Comparison of ENCODE assay signal across 8 cellular contexts in the genomic region with DNA sequence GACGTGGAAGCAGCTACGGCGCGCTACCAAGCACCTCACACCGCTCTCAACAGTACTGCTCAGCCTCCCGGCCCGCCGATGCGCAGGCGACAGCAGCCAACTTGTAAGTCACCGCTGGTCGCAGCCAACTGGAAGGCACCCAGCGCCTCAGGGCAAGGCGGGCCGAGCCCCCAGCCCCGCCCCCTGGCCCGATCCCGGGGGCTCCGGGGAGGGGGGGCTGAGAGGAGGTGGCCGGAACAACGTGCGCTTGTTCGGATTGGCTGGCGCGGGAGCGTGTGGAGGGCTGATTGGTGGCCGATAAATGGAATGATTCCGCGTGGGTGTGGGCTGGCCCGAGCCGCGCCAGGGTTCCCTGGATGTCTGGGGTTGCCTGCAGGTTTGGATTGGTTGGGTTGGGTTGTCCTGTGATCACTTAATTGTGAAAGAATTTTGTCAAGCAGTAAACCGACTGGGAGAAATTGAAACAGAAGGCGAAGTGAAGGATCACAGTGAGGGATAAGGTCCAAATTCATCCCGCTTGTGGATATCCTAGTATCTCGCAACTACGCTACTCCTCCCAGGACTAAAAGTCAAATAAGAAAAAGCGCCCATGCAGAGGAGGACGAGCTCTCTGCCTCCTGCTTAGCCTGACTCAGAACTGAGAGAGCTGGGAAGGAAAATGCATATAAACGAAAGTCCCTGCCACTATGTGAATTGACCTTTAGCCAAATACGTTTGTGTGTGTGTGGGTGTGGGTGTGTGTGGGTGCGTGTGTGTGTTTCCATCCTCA. TPM values are rescaled to one million over a fixed set of nuclear protein-coding genes. Genes with fewer than 3 reads are reported as not detected.
A peak's percentile ranks its signal among the peaks of the same experiment; 100 is the strongest.
DNase-seq lines count a peak whose midpoint lies in the region; ATAC-seq and TF ChIP-seq lines count a peak whose summit lies in the region.

A gene with protein sequence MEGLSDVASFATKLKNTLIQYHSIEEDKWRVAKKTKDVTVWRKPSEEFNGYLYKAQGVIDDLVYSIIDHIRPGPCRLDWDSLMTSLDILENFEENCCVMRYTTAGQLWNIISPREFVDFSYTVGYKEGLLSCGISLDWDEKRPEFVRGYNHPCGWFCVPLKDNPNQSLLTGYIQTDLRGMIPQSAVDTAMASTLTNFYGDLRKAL (minus strand): TSS at position 130 of the 769 bp plus-strand sequence. CDS start 5,102 bp downstream, outside the sequence.

- 0% methylated on average over 10 to 20 of the region's 42 CpGs for WGBS in esophagus squamous epithelium, 2 donors

- intact Hi-C loops in esophagus squamous epithelium (cut with DNase I): no loop called here

- no peaks in the 10 kb centered on the region for H3K9me3 ChIP-seq in KOPT-K1 (ENCODE audit: insufficient read depth, low read length, poor library complexity, severe bottlenecking)
- H3K9me3 ChIP-seq in esophagus squamous epithelium: no peaks in the 10 kb centered on the region

- peak; percentile 89 for ATAC-seq in GM21786 (IDR thresholded peaks at IDR 0.05; ENCODE audit: unreplicated experiment)

- TF ChIP-seq POLR2A in esophagus squamous epithelium (IDR thresholded peaks at IDR 0.05): peak in 3 of 4 donors; percentile 24 to 89 (median 72)

- no peaks in the 10 kb centered on the region for H3K27me3 ChIP-seq in esophagus squamous epithelium

- peak within 1 kb of the TSS; percentile 98 for H3K27ac ChIP-seq in KOPT-K1 (ENCODE audit: low read depth, low read length, poor library complexity, severe bottlenecking)
- H3K27ac ChIP-seq in esophagus squamous epithelium: peak within 1 kb of the TSS; percentile 88 to 94 (median 92)

- DNase-seq in DMS53 treated with DMSO at 0.1 percent for 48 hours (lab: John Stamatoyannopoulos, UW; ENCODE audit: unreplicated experiment) (peak; percentile 89), RKO (ENCODE audit: low spot score) (peak; percentile 93), activated T-helper 1 cell treated with Interleukin-2 at 50 U/mL for 16 hours (ENCODE audit: low read depth) (peak; percentile 92), esophagus squamous epithelium (lab: John Stamatoyannopoulos, UW) (peak; percentile 47), myocyte (ENCODE audit: low read depth) (peak; percentile 98)
- peak; percentile 90 to 91 for DNase-seq in stimulated activated CD8-positive, alpha-beta memory T cell treated with anti-CD3 and anti-CD28 coated beads, Interleukin-7, amount 100 ng/mL, for 48 hours (ENCODE audit: extremely low read depth in 1 of 2, low read depth in 1 of 2)

- H3K4me3 ChIP-seq in esophagus squamous epithelium: peak within 1 kb of the TSS; percentile 74 to 96 (median 90)

- 0 out of 2 replicates have a peak, but pooled peaks cover 7% of the 10 kb centered on the region for H3K36me3 ChIP-seq in KOPT-K1 (ENCODE audit: insufficient read depth, low read length)
- no peaks in the 10 kb centered on the region for H3K36me3 ChIP-seq in esophagus squamous epithelium

- H3K4me1 ChIP-seq in esophagus squamous epithelium: peaks cover 0 to 38% (median 11%) of the 10 kb centered on the region in 3 donors

- peak in 1 of 6 experiments; percentile 2 for TF ChIP-seq CTCF in esophagus squamous epithelium (IDR thresholded peaks at IDR 0.05)

RNA-seq across cellular contexts. Expression of the gene that starts here (rescaled TPM):
- 10 to 100 TPM in 3 of 4 donors, 1 to 10 TPM in 1; 8.6 to 35.6 (median 18.9) TPM for total RNA-seq in esophagus squamous epithelium
- 58.5 and 124 TPM in 2 replicates for total RNA-seq in myocyte
- 20.2 TPM for polyA plus RNA-seq in myocyte (2012)

Comparison
In these comparisons a context has a peak if more than half of its experiments do, and no peak if none do; other contexts are left out.
1. Peak in every context shown above with its lines: DNase-seq, ATAC-seq, H3K4me3 ChIP-seq and H3K27ac ChIP-seq.
2. DNase-seq: peak in every context shown above with its lines; median percentile 98 in myocyte; 93 in RKO; 92 in activated T-helper 1 cell treated with Interleukin-2 at 50 U/mL for 16 hours; 90 in stimulated activated CD8-positive, alpha-beta memory T cell treated with anti-CD3 and anti-CD28 coated beads, Interleukin-7, amount 100 ng/mL, for 48 hours; 89 in DMS53 treated with DMSO at 0.1 percent for 48 hours; 47 in esophagus squamous epithelium.